In genomic region chr1:240962086-240962485, GRCh38 we compare ENCODE assay signal across 7 cellular contexts.
"Had no signal": no experiment of that assay in that cellular context is flagged by ENCODE, and none has a peak within 500 bp of the region (broad histone marks: within the 10 kb centered on the region; RNA-seq: fewer than 3 reads in every experiment).

No MANE protein-coding gene starts in this region.

- FAIRE-seq: HepG2 had no signal

- H3K4me3 ChIP-seq: GM23338, HAP-1 had no signal

- H3K27ac ChIP-seq: HL-60 had no signal

- H3K9me3 ChIP-seq: HAP-1 had no signal

- H2AFZ ChIP-seq: GM23338 had no signal

- H3K36me3 ChIP-seq: HAP-1 had no signal

- H3K4me1 ChIP-seq: HAP-1 had no signal

- DNase-seq: H7, HFFc6, KBM-7 had no signal
